ENCODE assay signal across 14 cellular contexts in genomic region chr13:39016087-39016486, GRCh38. TPM values are rescaled to one million over a fixed set of nuclear protein-coding genes. Genes with fewer than 3 reads are reported as not detected.
A peak's percentile ranks its signal among the peaks of the same experiment; 100 is the strongest.
DNase-seq lines count a peak whose midpoint lies in the region; ATAC-seq and TF ChIP-seq lines count a peak whose summit lies in the region.
"Had no signal": no experiment of that assay in that cellular context is flagged by ENCODE, and none has a peak within 500 bp of the region (broad histone marks: within the 10 kb centered on the region; RNA-seq: fewer than 3 reads in every experiment).

No MANE protein-coding gene starts in this region.

- CTCF ChIA-PET in Calu3 (lab: Charles Lee), result no interaction called here
- CTCF ChIA-PET in activated CD4-positive, alpha-beta T cell treated with anti-CD3 and anti-CD28 coated beads, Interleukin-2, amount 10 ng/mL, durations not matched to agents 7 days and 5 days (lab: Charles Lee), result interaction anchor here (1.2 kb wide), 1 partner anchor 66 kb away, joined by 3 read pairs; no protein-coding TSS in a partner anchor

- no peak overlapping the region for H3K27ac Mint-ChIP-seq in Calu3 (ENCODE audit: unreplicated experiment)
- H3K27ac Mint-ChIP-seq in activated CD4-positive, alpha-beta T cell treated with anti-CD3 and anti-CD28 coated beads, Interleukin-2, amount 10 ng/mL, durations not matched to agents 7 days and 5 days, result no peak overlapping the region
- H3K27ac Mint-ChIP-seq: activated naive CD4-positive, alpha-beta T cell treated with anti-CD3 and anti-CD28 coated beads, Interleukin-2, amount 10 ng/mL, durations not matched to agents 7 days and 5 days; CD4-positive, alpha-beta T cell had no signal

- no peaks in the 10 kb centered on the region for H3K4me1 Mint-ChIP-seq in Calu3 (ENCODE audit: low read depth, unreplicated experiment)
- H3K4me1 Mint-ChIP-seq in activated CD4-positive, alpha-beta T cell treated with anti-CD3 and anti-CD28 coated beads, Interleukin-2, amount 10 ng/mL, durations not matched to agents 7 days and 5 days, result peaks cover 17% of the 10 kb centered on the region

- DNase-seq in NCI-H1694 treated with DMSO at 0.1 percent for 48 hours (lab: John Stamatoyannopoulos, UW) (peak; percentile 35), NCI-H1105 treated with DMSO at 0.1 percent for 48 hours (lab: John Stamatoyannopoulos, UW) (no peak), Calu3 (no peak), NCI-H187 (lab: John Stamatoyannopoulos, UW) (no peak)
- no peak for DNase-seq in activated CD4-positive, alpha-beta T cell treated with anti-CD3 and anti-CD28 coated beads, Interleukin-2, amount 10 ng/mL, durations not matched to agents 7 days and 5 days
- DNase-seq: CD4-positive, alpha-beta T cell; colonic mucosa; foreskin melanocyte; pancreas; tibial artery had no signal

- no TSS peak for BruUV-seq in Calu3 (replicated peaks; lab: Mats Ljungman, UMichigan)

- POLR2A ChIA-PET in activated CD4-positive, alpha-beta T cell treated with anti-CD3 and anti-CD28 coated beads, Interleukin-2, amount 10 ng/mL, durations not matched to agents 7 days and 5 days (lab: Charles Lee), result no interaction called here

- H3K4me3 Mint-ChIP-seq in Calu3 (ENCODE audit: low read depth, unreplicated experiment), result no peak overlapping the region
- no peak overlapping the region for H3K4me3 Mint-ChIP-seq in activated CD4-positive, alpha-beta T cell treated with anti-CD3 and anti-CD28 coated beads, Interleukin-2, amount 10 ng/mL, durations not matched to agents 7 days and 5 days
- H3K4me3 Mint-ChIP-seq: activated naive CD4-positive, alpha-beta T cell treated with anti-CD3 and anti-CD28 coated beads, Interleukin-2, amount 10 ng/mL, durations not matched to agents 7 days and 5 days; CD4-positive, alpha-beta T cell had no signal

- no peaks in the 10 kb centered on the region for H3K9me3 Mint-ChIP-seq in Calu3 (ENCODE audit: low read depth, unreplicated experiment)
- no peaks in the 10 kb centered on the region for H3K9me3 Mint-ChIP-seq in activated CD4-positive, alpha-beta T cell treated with anti-CD3 and anti-CD28 coated beads, Interleukin-2, amount 10 ng/mL, durations not matched to agents 7 days and 5 days
- H3K9me3 Mint-ChIP-seq: activated naive CD4-positive, alpha-beta T cell treated with anti-CD3 and anti-CD28 coated beads, Interleukin-2, amount 10 ng/mL, durations not matched to agents 7 days and 5 days; CD4-positive, alpha-beta T cell had no signal

- peaks cover 32% of the 10 kb centered on the region for H3K36me3 Mint-ChIP-seq in Calu3 (ENCODE audit: insufficient read depth, unreplicated experiment)
- H3K36me3 Mint-ChIP-seq in activated CD4-positive, alpha-beta T cell treated with anti-CD3 and anti-CD28 coated beads, Interleukin-2, amount 10 ng/mL, durations not matched to agents 7 days and 5 days (ENCODE audit: low read depth), result peaks cover 55% of the 10 kb centered on the region

- intact Hi-C loops in Calu3 (cut with micrococcal nuclease; ENCODE audit: unreplicated experiment), result no loop called here

- ATAC-seq in GM18508 (IDR thresholded peaks at IDR 0.05; ENCODE audit: insufficient read depth, unreplicated experiment) (peak; percentile 79), GM19452 (IDR thresholded peaks at IDR 0.05; ENCODE audit: unreplicated experiment) (peak; percentile 95), HG02938 (IDR thresholded peaks at IDR 0.05; ENCODE audit: unreplicated experiment) (peak; percentile 91)

- TF ChIP-seq CTCF in Calu3 (IDR thresholded peaks at IDR 0.05; ENCODE audit: unreplicated experiment), result no peak

- H3K27me3 Mint-ChIP-seq in Calu3 (ENCODE audit: unreplicated experiment), result no peaks in the 10 kb centered on the region
- H3K27me3 Mint-ChIP-seq in activated CD4-positive, alpha-beta T cell treated with anti-CD3 and anti-CD28 coated beads, Interleukin-2, amount 10 ng/mL, durations not matched to agents 7 days and 5 days, result no peaks in the 10 kb centered on the region
- H3K27me3 Mint-ChIP-seq: activated naive CD4-positive, alpha-beta T cell treated with anti-CD3 and anti-CD28 coated beads, Interleukin-2, amount 10 ng/mL, durations not matched to agents 7 days and 5 days; CD4-positive, alpha-beta T cell had no signal

RNA-seq across cellular contexts. Expression of gene PROSER1, which starts 21.8 kb away (rescaled TPM):
- 36.0 and 39.5 TPM in 2 replicates for total RNA-seq in Calu3 (2022)
- 10 to 100 TPM; 47.3 to 51.2 TPM for total RNA-seq in activated CD4-positive, alpha-beta T cell treated with anti-CD3 and anti-CD28 coated beads, Interleukin-2, amount 10 ng/mL, durations not matched to agents 7 days and 5 days

RNA-seq across cellular contexts. Expression of gene NHLRC3, which starts 22.2 kb away (rescaled TPM):
- total RNA-seq in Calu3 (2022), result 23.1 and 23.5 TPM in 2 replicates
- 10 to 100 TPM; 18.4 to 20.4 TPM for total RNA-seq in activated CD4-positive, alpha-beta T cell treated with anti-CD3 and anti-CD28 coated beads, Interleukin-2, amount 10 ng/mL, durations not matched to agents 7 days and 5 days

RNA-seq across cellular contexts. Expression of gene STOML3, which starts 25.5 kb away (rescaled TPM):
- not detected in 2 replicates for total RNA-seq in Calu3 (2022)
- not detected for total RNA-seq in activated CD4-positive, alpha-beta T cell treated with anti-CD3 and anti-CD28 coated beads, Interleukin-2, amount 10 ng/mL, durations not matched to agents 7 days and 5 days
- total RNA-seq: CD4-positive, alpha-beta T cell; colonic mucosa; pancreas had no signal
